In the genomic region with DNA sequence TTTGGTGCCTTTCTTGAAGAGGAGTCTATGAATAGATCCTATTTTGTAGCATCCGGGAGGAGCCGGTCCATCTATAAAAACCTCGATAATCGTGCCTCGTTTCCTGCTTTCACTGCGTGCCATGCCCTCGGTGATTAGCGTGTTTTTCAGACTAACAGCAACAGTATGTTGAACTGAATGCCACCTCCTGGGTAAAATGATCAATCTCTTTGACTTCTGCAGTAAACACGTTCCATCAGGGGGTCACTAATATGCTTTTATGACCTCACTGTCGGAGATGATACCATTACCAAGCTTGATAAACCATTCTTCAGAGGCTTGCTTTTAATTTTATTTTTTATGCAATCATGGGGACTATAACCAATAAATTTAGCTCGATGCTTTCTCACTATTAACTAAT, we compare ENCODE assay signal across 1 cellular context.
TF ChIP-seq lines count a peak whose summit lies in the region.

No MANE protein-coding gene starts in this region.

TF ChIP-seq in GM12878, 131 proteins besides CTCF, POLR2A, EP300 and RAD21 (continued from another document):
- TF ChIP-seq RCOR1 (conservative IDR thresholded peaks at IDR 0.05; ENCODE audit: low read depth, low read length) = no peak
